8 cellular contexts compared by ENCODE assay signal in the genomic region with DNA sequence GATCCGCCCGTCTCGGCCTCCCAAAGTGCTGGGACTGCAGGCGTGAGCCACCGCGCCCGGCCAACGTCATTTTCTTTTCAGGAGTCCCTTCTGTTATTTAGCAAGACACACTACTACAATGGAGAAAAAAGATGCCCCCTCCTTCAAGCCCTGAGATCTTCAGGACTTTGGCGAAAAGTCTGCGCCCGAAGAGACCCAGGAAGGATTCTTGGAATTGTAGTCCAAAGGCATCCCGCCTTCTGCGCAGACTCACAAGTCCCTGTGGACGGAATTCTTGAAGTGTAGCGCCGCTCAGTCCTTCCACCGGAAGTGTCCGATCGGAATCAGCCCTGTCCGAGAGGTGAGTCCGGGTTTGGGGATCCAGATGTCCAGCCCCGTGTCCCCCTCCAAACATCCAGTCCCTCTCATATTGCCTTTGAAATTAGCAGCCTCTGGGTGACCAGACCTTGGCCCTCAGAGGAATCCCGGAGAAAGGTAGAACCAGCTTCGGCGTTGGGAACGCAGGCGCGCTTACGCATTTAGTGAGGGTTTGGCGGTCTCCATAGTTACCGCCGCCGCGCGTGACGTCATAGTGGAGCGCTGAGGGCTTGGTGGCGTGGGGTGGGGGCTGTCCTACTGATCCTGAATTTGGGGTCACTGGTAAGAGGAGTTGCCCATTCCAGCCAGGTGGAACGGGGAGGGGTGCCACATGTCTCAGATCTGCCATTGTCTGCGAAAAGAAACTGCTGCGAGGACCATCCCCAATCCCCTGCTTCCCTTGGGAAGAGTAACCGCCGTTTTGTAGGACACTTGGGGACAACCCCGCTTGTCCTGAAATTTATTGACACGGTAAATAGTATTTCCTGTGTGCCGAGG. TPM values are rescaled to one million over a fixed set of nuclear protein-coding genes. Genes with fewer than 3 reads are reported as not detected.
A peak's percentile ranks its signal among the peaks of the same experiment; 100 is the strongest.
DNase-seq lines count a peak whose midpoint lies in the region; ATAC-seq and TF ChIP-seq lines count a peak whose summit lies in the region.

No MANE protein-coding gene starts in this region.

- peaks cover 33% of the 10 kb centered on the region for H3K36me3 Mint-ChIP-seq in endodermal cell (ENCODE audit: low read depth)

- H3K27ac ChIP-seq in endodermal cell (ENCODE audit: low read depth, low read length) (peak overlapping the region; percentile 80), mesendoderm (ENCODE audit: low read depth, low read length) (no peak overlapping the region)

- WGBS in endodermal cell (ENCODE audit: insufficient coverage in 1 of 2, insufficient read length in 1 of 2), 2 experiments: 0 to 1% methylated on average over 32 to 46 of the region's 46 CpGs
- WGBS in mesendoderm (ENCODE audit: extremely low coverage, insufficient coverage, low lambda C conversion rate): no CpG with 5 or more reads among the region's 46 CpGs

- H3K79me2 ChIP-seq in mesendoderm (ENCODE audit: control insufficient read depth, insufficient read depth, low read length): peaks cover 6% of the 10 kb centered on the region

- H3K23ac ChIP-seq in mesendoderm (ENCODE audit: low read length): no peak overlapping the region

- H3K27ac Mint-ChIP-seq in endodermal cell: peak overlapping the region; percentile 100

- no peak overlapping the region for H2BK120ac ChIP-seq in mesendoderm (ENCODE audit: low read depth, low read length)

- peak overlapping the region; percentile 69 for H3K4me2 ChIP-seq in mesendoderm (ENCODE audit: low read length)

- peaks cover 14% of the 10 kb centered on the region for H3K9me3 ChIP-seq in endodermal cell (ENCODE audit: control insufficient read depth, low read length)

- peak overlapping the region; percentile 79 for H4K8ac ChIP-seq in mesendoderm (ENCODE audit: low read depth, low read length)

- H3K4me3 Mint-ChIP-seq in endodermal cell: peak overlapping the region; percentile 96

- peaks cover 30% of the 10 kb centered on the region for H3K9me3 Mint-ChIP-seq in endodermal cell

- no peak overlapping the region for H2BK5ac ChIP-seq in mesendoderm (ENCODE audit: low read length)

- peak; percentile 80 for ATAC-seq in GM21390 (IDR thresholded peaks at IDR 0.05; ENCODE audit: unreplicated experiment)

- H2AK5ac ChIP-seq in mesendoderm (ENCODE audit: low read length): no peak overlapping the region

- peaks cover 15% of the 10 kb centered on the region for H3K27me3 Mint-ChIP-seq in endodermal cell (ENCODE audit: insufficient read depth)

- H3K4me3 ChIP-seq in endodermal cell (ENCODE audit: low read length) (peak overlapping the region; percentile 97), mesendoderm (ENCODE audit: low read length) (peak overlapping the region; percentile 77)

- H3K36me3 ChIP-seq in endodermal cell (ENCODE audit: control insufficient read depth, insufficient read depth, low read length): peaks cover 10% of the 10 kb centered on the region
- no peaks in the 10 kb centered on the region for H3K36me3 ChIP-seq in mesendoderm (ENCODE audit: control insufficient read depth, insufficient read depth, low read length)

- no peak overlapping the region for H3K4ac ChIP-seq in mesendoderm (ENCODE audit: low read depth, low read length)

- H3K56ac ChIP-seq in mesendoderm (ENCODE audit: low read length): peak overlapping the region; percentile 88

- H3K4me1 ChIP-seq in endodermal cell (ENCODE audit: control insufficient read depth, insufficient read depth, low read length): no peaks in the 10 kb centered on the region
- H3K4me1 ChIP-seq in mesendoderm (ENCODE audit: control insufficient read depth, low read depth, low read length): no peaks in the 10 kb centered on the region

- no peak overlapping the region for H2BK15ac ChIP-seq in mesendoderm (replicated peaks; ENCODE audit: low read depth)

- no peak for TF ChIP-seq CTCF in endodermal cell (conservative IDR thresholded peaks at IDR 0.05)

- no peak overlapping the region for H3K18ac ChIP-seq in mesendoderm (ENCODE audit: low read length)

- DNase-seq in COR-L47 (lab: John Stamatoyannopoulos, UW): peak; percentile 88
- peak; percentile 45 to 98 (median 94) for DNase-seq in HUDEP-2 (lab: John Stamatoyannopoulos, UW; ENCODE audit: unreplicated experiment in 76 of 76)
- peak; percentile 84 for DNase-seq in NOMO-1 treated with DMSO at 0.1 percent for 48 hours (lab: John Stamatoyannopoulos, UW; ENCODE audit: unreplicated experiment)
- peak; percentile 84 for DNase-seq in activated CD8-positive, alpha-beta memory T cell treated with anti-CD3 and anti-CD28 coated beads, Interleukin-2, amount 50 U/mL, for 24 hours (ENCODE audit: extremely low read depth)
- peak; percentile 98 for DNase-seq in endodermal cell
- DNase-seq in mesendoderm: peak; percentile 99
- peak; percentile 80 for DNase-seq in stimulated activated CD8-positive, alpha-beta memory T cell treated with anti-CD3 and anti-CD28 coated beads, Interleukin-12 subunit alpha, Interleukin-12 subunit beta, amount 100 ng/mL, for 24 hours (ENCODE audit: extremely low read depth)

- H3K4me1 Mint-ChIP-seq in endodermal cell: peaks cover 4% of the 10 kb centered on the region

- peak overlapping the region; percentile 90 for H3K9ac ChIP-seq in endodermal cell (ENCODE audit: extremely low read depth, low read length, poor library complexity, severe bottlenecking)
- H3K9ac ChIP-seq in mesendoderm (ENCODE audit: low read length): peak overlapping the region; percentile 79

- H4K5ac ChIP-seq in mesendoderm (ENCODE audit: low read length): peak overlapping the region; percentile 89

- H3K27me3 ChIP-seq in endodermal cell (ENCODE audit: control insufficient read depth, insufficient read depth, low read length, poor library complexity, severe bottlenecking): peaks cover 6% of the 10 kb centered on the region
- H3K27me3 ChIP-seq in mesendoderm (ENCODE audit: insufficient read depth, low read length, poor library complexity): no peaks in the 10 kb centered on the region

- H3K79me1 ChIP-seq in mesendoderm (ENCODE audit: low read length): no peaks in the 10 kb centered on the region

RNA-seq across cellular contexts. Expression of a gene that starts 0.5 kb away (rescaled TPM):
- 1 to 10 TPM; 5.7 to 7.1 TPM for total RNA-seq in endodermal cell
- polyA plus RNA-seq in endodermal cell (2013, experiment 1 of 2): 1.7 TPM
- 1.7 TPM for polyA plus RNA-seq in endodermal cell (2013, experiment 2 of 2)
- polyA plus RNA-seq in mesendoderm (2013, experiment 1 of 2): 4.6 TPM
- 4.7 TPM for polyA plus RNA-seq in mesendoderm (2013, experiment 2 of 2)

RNA-seq across cellular contexts. Expression of a gene that starts 43.6 kb away (rescaled TPM):
- 1 to 10 TPM; 6.0 to 7.4 TPM for total RNA-seq in endodermal cell
- 6.1 TPM for polyA plus RNA-seq in endodermal cell (2013, experiment 1 of 2)
- 5.2 TPM for polyA plus RNA-seq in endodermal cell (2013, experiment 2 of 2)
- 8.8 TPM for polyA plus RNA-seq in mesendoderm (2013, experiment 1 of 2)
- 9.4 TPM for polyA plus RNA-seq in mesendoderm (2013, experiment 2 of 2)
